Comparison of ENCODE assay signal across 11 cellular contexts in the genomic region with DNA sequence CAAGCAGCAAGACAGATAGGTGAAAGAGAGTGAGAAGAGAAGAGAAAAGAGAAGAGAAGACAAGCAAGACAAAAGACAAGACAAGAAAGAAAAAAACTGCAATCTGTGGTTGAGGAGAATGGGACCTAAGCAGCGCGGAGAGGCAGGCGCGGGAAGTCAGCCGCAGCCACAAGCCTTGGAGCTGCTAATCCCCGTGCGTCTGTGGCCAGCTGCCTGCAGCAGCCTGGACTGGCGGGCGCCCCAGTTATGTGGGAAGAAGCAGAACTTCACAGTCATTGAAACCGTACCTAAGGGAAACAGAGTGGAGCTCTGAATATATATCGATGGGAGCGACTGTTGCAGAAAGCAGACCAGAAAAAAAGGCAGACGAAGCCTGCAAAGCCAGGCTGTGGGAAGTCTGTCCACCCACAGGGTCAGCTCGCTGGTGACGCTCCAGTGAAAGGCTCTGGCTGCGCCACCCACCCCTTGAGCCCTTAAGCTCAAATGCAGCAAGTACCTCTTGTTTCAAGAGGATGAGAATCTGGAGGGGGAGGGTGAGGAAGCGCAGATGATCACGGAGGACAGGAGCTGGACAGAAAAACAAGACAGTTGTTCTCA. TPM values are rescaled to one million over a fixed set of nuclear protein-coding genes. Genes with fewer than 3 reads are reported as not detected.
A peak's percentile ranks its signal among the peaks of the same experiment; 100 is the strongest.
DNase-seq lines count a peak whose midpoint lies in the region; ATAC-seq and TF ChIP-seq lines count a peak whose summit lies in the region.
"Had no signal": no experiment of that assay in that cellular context is flagged by ENCODE, and none has a peak within 500 bp of the region (broad histone marks: within the 10 kb centered on the region; RNA-seq: fewer than 3 reads in every experiment).

No MANE protein-coding gene starts in this region.

- DNase-seq in GM13976 (ENCODE audit: low spot score) = peak; percentile 6
- DNase-seq in NOMO-1 (lab: John Stamatoyannopoulos, UW; ENCODE audit: unreplicated experiment in 2 of 2) = peak; percentile 37 to 41
- peak; percentile 7 for DNase-seq in fibroblast of pulmonary artery (ENCODE audit: low read depth)
- DNase-seq in trophoblast cell = no peak
- DNase-seq in mammary epithelial cell = no peak
- DNase-seq in midbrain (lab: John Stamatoyannopoulos, UW) = no peak
- DNase-seq in stimulated activated CD4-positive, alpha-beta T cell treated with anti-CD3 and anti-CD28 coated beads, Interleukin-4, amount 100 ng/mL, for 4 hours = no peak
- DNase-seq in activated CD8-positive, alpha-beta T cell treated with anti-CD3 and anti-CD28 coated beads, Interleukin-2, amount 10 ng/mL, durations not matched to agents 7 days and 5 days = no peak
- DNase-seq: activated naive CD8-positive, alpha-beta T cell treated with anti-CD3 and anti-CD28 coated beads, Interleukin-2, amount 10 ng/mL, durations not matched to agents 7 days and 5 days had no signal

- H3K36me3 Mint-ChIP-seq in activated CD8-positive, alpha-beta T cell treated with anti-CD3 and anti-CD28 coated beads, Interleukin-2, amount 10 ng/mL, durations not matched to agents 7 days and 5 days (ENCODE audit: low read depth) = no peaks in the 10 kb centered on the region
- H3K36me3 Mint-ChIP-seq: activated naive CD8-positive, alpha-beta T cell treated with anti-CD3 and anti-CD28 coated beads, Interleukin-2, amount 10 ng/mL, durations not matched to agents 7 days and 5 days had no signal

- H3K36me3 ChIP-seq in trophoblast cell (ENCODE audit: control insufficient read depth in 1 of 2, insufficient read depth in 2 of 2, low read length in 2 of 2) (no peaks in the 10 kb centered on the region), mammary epithelial cell (ENCODE audit: insufficient read depth, low read length) (no peaks in the 10 kb centered on the region)

- H2BK12ac ChIP-seq in trophoblast cell (ENCODE audit: low read length) = no peak overlapping the region

- H3K4me1 ChIP-seq in trophoblast cell (ENCODE audit: control insufficient read depth in 1 of 2, insufficient read depth in 2 of 2, low read length in 2 of 2) = peaks cover 3 to 4% of the 10 kb centered on the region in 2 experiments
- H3K4me1 ChIP-seq in mammary epithelial cell (ENCODE audit: insufficient read depth, low read length) = no peaks in the 10 kb centered on the region

- H3K4me3 ChIP-seq in fibroblast of pulmonary artery (replicated peaks; ENCODE audit: low read depth, low read length) = no peak overlapping the region
- H3K4me3 ChIP-seq in trophoblast cell (ENCODE audit: low read depth, low read length) = no peak overlapping the region
- no peak overlapping the region for H3K4me3 ChIP-seq in mammary epithelial cell (replicated peaks in 1 of 3; ENCODE audit: insufficient read depth in 1 of 3, low read depth in 2 of 3, low read length in 3 of 3)
- H3K4me3 ChIP-seq: skin epidermis had no signal

- in situ Hi-C loops in GM13976 (cut with MboI; ENCODE audit: low sequenced_read_pairs, unreplicated experiment) = no loop called here
- in situ Hi-C loops in mammary epithelial cell (cut with MboI; ENCODE audit: low sequenced_read_pairs in 2 of 2) = loop anchor here in 1 of 2 donors (25.0 kb wide), 1 partner anchor 113 kb away; a partner anchor contains a TSS

- POLR2A ChIA-PET in activated CD8-positive, alpha-beta T cell treated with anti-CD3 and anti-CD28 coated beads, Interleukin-2, amount 10 ng/mL, durations not matched to agents 7 days and 5 days (lab: Charles Lee) = no interaction called here

- no peak overlapping the region for H4K91ac ChIP-seq in trophoblast cell (ENCODE audit: low read depth, low read length)

- dilution Hi-C loops in mammary epithelial cell (cut with HindIII; ENCODE audit: low sequenced_read_pairs) = no loop called here

- H4K8ac ChIP-seq in trophoblast cell (ENCODE audit: low read depth, low read length) = no peak overlapping the region

- intact Hi-C loops in mammary epithelial cell (cut with micrococcal nuclease) = no loop called here

- H3K79me2 ChIP-seq in trophoblast cell (ENCODE audit: control insufficient read depth, insufficient read depth, low read length, poor library complexity) (no peaks in the 10 kb centered on the region), mammary epithelial cell (ENCODE audit: insufficient read depth, low read length) (no peaks in the 10 kb centered on the region)

- H3K4me3 Mint-ChIP-seq in activated CD8-positive, alpha-beta T cell treated with anti-CD3 and anti-CD28 coated beads, Interleukin-2, amount 10 ng/mL, durations not matched to agents 7 days and 5 days = no peak overlapping the region
- H3K4me3 Mint-ChIP-seq: activated naive CD8-positive, alpha-beta T cell treated with anti-CD3 and anti-CD28 coated beads, Interleukin-2, amount 10 ng/mL, durations not matched to agents 7 days and 5 days had no signal

- H3K18ac ChIP-seq in trophoblast cell (ENCODE audit: low read length) = no peak overlapping the region

- WGBS in trophoblast cell (ENCODE audit: extremely low coverage, insufficient coverage, insufficient read length) = no CpG with 5 or more reads among the region's 18 CpGs
- WGBS in mammary epithelial cell (ENCODE audit: low coverage, missing lambda C conversion rate) = 20% methylated on average over 10 of the region's 18 CpGs

- H3K9me3 ChIP-seq in trophoblast cell (ENCODE audit: insufficient read depth, low read depth, low read length) = no peaks in the 10 kb centered on the region
- no peaks in the 10 kb centered on the region for H3K9me3 ChIP-seq in mammary epithelial cell (replicated peaks; ENCODE audit: insufficient read depth, low read length)

- H3K27ac Mint-ChIP-seq in activated CD8-positive, alpha-beta T cell treated with anti-CD3 and anti-CD28 coated beads, Interleukin-2, amount 10 ng/mL, durations not matched to agents 7 days and 5 days = no peak overlapping the region
- H3K27ac Mint-ChIP-seq: activated naive CD8-positive, alpha-beta T cell treated with anti-CD3 and anti-CD28 coated beads, Interleukin-2, amount 10 ng/mL, durations not matched to agents 7 days and 5 days had no signal

- H3K79me1 ChIP-seq in trophoblast cell (ENCODE audit: low read length) = no peaks in the 10 kb centered on the region

- H2AFZ ChIP-seq in trophoblast cell (ENCODE audit: insufficient read depth, low read length, poor library complexity) = no peak overlapping the region
- no peak overlapping the region for H2AFZ ChIP-seq in mammary epithelial cell (ENCODE audit: low read depth, low read length)

- H2AK5ac ChIP-seq in trophoblast cell (ENCODE audit: low read length) = no peak overlapping the region

- H3K4me1 Mint-ChIP-seq in activated CD8-positive, alpha-beta T cell treated with anti-CD3 and anti-CD28 coated beads, Interleukin-2, amount 10 ng/mL, durations not matched to agents 7 days and 5 days (ENCODE audit: low read depth) = no peaks in the 10 kb centered on the region
- H3K4me1 Mint-ChIP-seq: activated naive CD8-positive, alpha-beta T cell treated with anti-CD3 and anti-CD28 coated beads, Interleukin-2, amount 10 ng/mL, durations not matched to agents 7 days and 5 days had no signal

- no peak overlapping the region for H3K4ac ChIP-seq in trophoblast cell (ENCODE audit: low read depth, low read length)

- H4K12ac ChIP-seq in trophoblast cell (ENCODE audit: low read depth, low read length) = no peak overlapping the region

- H3K9ac ChIP-seq in trophoblast cell (ENCODE audit: low read length) (no peak overlapping the region), mammary epithelial cell (ENCODE audit: insufficient read depth, low read length) (no peak overlapping the region)

- H2BK5ac ChIP-seq in trophoblast cell (ENCODE audit: low read depth, low read length, poor library complexity) = no peak overlapping the region

- no peaks in the 10 kb centered on the region for H4K20me1 ChIP-seq in mammary epithelial cell (ENCODE audit: insufficient read depth, low read length)

- H2BK120ac ChIP-seq in trophoblast cell (ENCODE audit: insufficient read depth, low read length, poor library complexity) = no peak overlapping the region

- H3K4me2 ChIP-seq in trophoblast cell (ENCODE audit: low read length) = peak overlapping the region; percentile 45
- H3K4me2 ChIP-seq in mammary epithelial cell (ENCODE audit: insufficient read depth, low read depth, low read length) = no peak overlapping the region

- BruUV-seq in mammary epithelial cell (replicated peaks; lab: Mats Ljungman, UMichigan) = no TSS peak

- no peak overlapping the region for H3K23ac ChIP-seq in trophoblast cell (ENCODE audit: low read length)

- CTCF ChIA-PET in mammary epithelial cell (lab: Charles Lee; ENCODE audit: low non-redundant PET) = no interaction called here
- CTCF ChIA-PET in activated CD8-positive, alpha-beta T cell treated with anti-CD3 and anti-CD28 coated beads, Interleukin-2, amount 10 ng/mL, durations not matched to agents 7 days and 5 days (lab: Charles Lee) = no interaction called here

- peaks cover 22% of the 10 kb centered on the region for H3K27me3 Mint-ChIP-seq in activated CD8-positive, alpha-beta T cell treated with anti-CD3 and anti-CD28 coated beads, Interleukin-2, amount 10 ng/mL, durations not matched to agents 7 days and 5 days (ENCODE audit: low read depth)

- ATAC-seq in activated CD8-positive, alpha-beta T cell treated with anti-CD3 and anti-CD28 coated beads, Interleukin-2, amount 10 ng/mL, durations not matched to agents 7 days and 5 days = no peak

- no peak overlapping the region for H3K14ac ChIP-seq in trophoblast cell (ENCODE audit: low read length)

- H3K27me3 ChIP-seq in trophoblast cell (ENCODE audit: insufficient read depth, low read length) = no peaks in the 10 kb centered on the region
- peaks cover 13% of the 10 kb centered on the region for H3K27me3 ChIP-seq in mammary epithelial cell (ENCODE audit: insufficient read depth, low read length)

- no peaks in the 10 kb centered on the region for H3K9me3 Mint-ChIP-seq in activated CD8-positive, alpha-beta T cell treated with anti-CD3 and anti-CD28 coated beads, Interleukin-2, amount 10 ng/mL, durations not matched to agents 7 days and 5 days (ENCODE audit: insufficient read depth)
- H3K9me3 Mint-ChIP-seq: activated naive CD8-positive, alpha-beta T cell treated with anti-CD3 and anti-CD28 coated beads, Interleukin-2, amount 10 ng/mL, durations not matched to agents 7 days and 5 days had no signal

- H3K27ac ChIP-seq in trophoblast cell (ENCODE audit: low read depth, low read length) (no peak overlapping the region), mammary epithelial cell (ENCODE audit: insufficient read depth, low read depth, low read length) (no peak overlapping the region)
- H3K27ac ChIP-seq: skin epidermis had no signal

- TF ChIP-seq CTCF in GM13976 (IDR thresholded peaks at IDR 0.05; ENCODE audit: borderline replicate concordance, control extremely low read depth, extremely low read depth, insufficient read depth, missing control alignments) = no peak
- TF ChIP-seq CTCF in fibroblast of pulmonary artery (IDR thresholded peaks at IDR 0.05; ENCODE audit: low read length, missing control alignments) = no peak
- TF ChIP-seq CTCF in mammary epithelial cell (conservative IDR thresholded peaks at IDR 0.05 in 1 of 2, IDR thresholded peaks at IDR 0.05 in 1 of 2; ENCODE audit: extremely low read depth in 1 of 2, insufficient read depth in 1 of 2, low read depth in 1 of 2, low read length in 2 of 2) = no peak

RNA-seq across cellular contexts. Expression of a gene that starts 24.8 kb away (rescaled TPM):
- polyA plus RNA-seq in trophoblast cell (2013) = 6.2 and 7.3 TPM in 2 replicates
- under 1 TPM; 0.40 to 0.50 TPM for total RNA-seq in mammary epithelial cell
- 0.27 TPM for polyA plus RNA-seq in mammary epithelial cell
- not detected for polyA minus RNA-seq in mammary epithelial cell
- total RNA-seq in activated CD8-positive, alpha-beta T cell treated with anti-CD3 and anti-CD28 coated beads, Interleukin-2, amount 10 ng/mL, durations not matched to agents 7 days and 5 days = under 1 TPM; 0.21 to 0.68 TPM
- total RNA-seq: G401 had no signal

Comparison
In these comparisons a context has a peak if more than half of its experiments do, and no peak if none do; other contexts are left out.
1. DNase-seq: peak in GM13976 (single experiment), NOMO-1 (2 of 2) and fibroblast of pulmonary artery (single experiment); none in trophoblast cell (0 of 2), mammary epithelial cell (single experiment), midbrain (single experiment), stimulated activated CD4-positive, alpha-beta T cell treated with anti-CD3 and anti-CD28 coated beads, Interleukin-4, amount 100 ng/mL, for 4 hours (0 of 2) and activated CD8-positive, alpha-beta T cell treated with anti-CD3 and anti-CD28 coated beads, Interleukin-2, amount 10 ng/mL, durations not matched to agents 7 days and 5 days (single experiment).